Comparison of ENCODE assay signal across 31 cellular contexts in genomic region chr9:135851748-135852147, GRCh38. TPM values are rescaled to one million over a fixed set of nuclear protein-coding genes. Genes with fewer than 3 reads are reported as not detected.
DNase-seq lines count a peak whose midpoint lies in the region; ATAC-seq, FAIRE-seq and TF ChIP-seq lines count a peak whose summit lies in the region.
"Had no signal": no experiment of that assay in that cellular context is flagged by ENCODE, and none has a peak within 500 bp of the region (broad histone marks: within the 10 kb centered on the region; RNA-seq: fewer than 3 reads in every experiment).

No MANE protein-coding gene starts in this region.

- peaks cover 0 to 10% (median 0%) of the 10 kb centered on the region in 3 donors for H3K36me3 ChIP-seq in pancreas
- H3K36me3 ChIP-seq in thyroid gland = no peaks in the 10 kb centered on the region
- peaks cover 28% of the 10 kb centered on the region for H3K36me3 ChIP-seq in suprapubic skin
- H3K36me3 ChIP-seq: SJSA1 had no signal

- peak; percentile 91 for ATAC-seq in foreskin keratinocyte
- peak in 3 of 4 donors; percentile 36 to 88 (median 86) for ATAC-seq in pancreas
- no peak for ATAC-seq in GM18858 (IDR thresholded peaks at IDR 0.05; ENCODE audit: unreplicated experiment)
- ATAC-seq: gastrocnemius medialis, left cardiac atrium had no signal

- H3K27ac ChIP-seq in foreskin keratinocyte = no peak overlapping the region
- H3K27ac ChIP-seq in pancreas = no peak overlapping the region
- no peak overlapping the region for H3K27ac ChIP-seq in thyroid gland
- H3K27ac ChIP-seq in suprapubic skin = no peak overlapping the region
- H3K27ac ChIP-seq: 22Rv1, gastrocnemius medialis, SJSA1, skin epidermis had no signal

- 91 to 92% methylated on average over 16 of the region's 16 CpGs for WGBS in pancreas, 2 donors
- WGBS in thyroid gland, 2 donors = 85 to 90% methylated on average over 16 of the region's 16 CpGs
- 71% methylated on average over 16 of the region's 16 CpGs for WGBS in suprapubic skin

- no peaks in the 10 kb centered on the region for H3K9me3 ChIP-seq in pancreas
- no peaks in the 10 kb centered on the region for H3K9me3 ChIP-seq in thyroid gland
- H3K9me3 ChIP-seq in suprapubic skin = no peaks in the 10 kb centered on the region
- H3K9me3 ChIP-seq: gastrocnemius medialis, SJSA1 had no signal

- TF ChIP-seq CTCF in foreskin keratinocyte (conservative IDR thresholded peaks at IDR 0.05) = no peak
- TF ChIP-seq CTCF in pancreas (IDR thresholded peaks at IDR 0.05) = no peak
- TF ChIP-seq CTCF in thyroid gland (IDR thresholded peaks at IDR 0.05) = no peak
- no peak for TF ChIP-seq CTCF in suprapubic skin (IDR thresholded peaks at IDR 0.05)

- no peak for TF ChIP-seq POLR2A in thyroid gland (IDR thresholded peaks at IDR 0.05)
- no peak for TF ChIP-seq POLR2A in suprapubic skin (IDR thresholded peaks at IDR 0.05)

- H3K27me3 ChIP-seq in foreskin keratinocyte (no peaks in the 10 kb centered on the region), pancreas (no peaks in the 10 kb centered on the region), thyroid gland (no peaks in the 10 kb centered on the region), suprapubic skin (no peaks in the 10 kb centered on the region)
- H3K27me3 ChIP-seq: gastrocnemius medialis, SJSA1 had no signal

- no peak for FAIRE-seq in pancreas (lab: Jason Lieb, UNC)
- FAIRE-seq: endometrium, GM19239, H54, urothelium cell line had no signal

- H3K4me1 ChIP-seq in foreskin keratinocyte = no peaks in the 10 kb centered on the region
- H3K4me1 ChIP-seq in pancreas = no peaks in the 10 kb centered on the region
- H3K4me1 ChIP-seq in thyroid gland = no peaks in the 10 kb centered on the region
- H3K4me1 ChIP-seq in suprapubic skin = no peaks in the 10 kb centered on the region
- H3K4me1 ChIP-seq: gastrocnemius medialis, SJSA1 had no signal

- peak; percentile 52 for DNase-seq in NCI-H510A treated with DMSO at 0.1 percent for 48 hours (lab: John Stamatoyannopoulos, UW)
- no peak for DNase-seq in NCI-H510A (lab: John Stamatoyannopoulos, UW)
- peak; percentile 44 for DNase-seq in SW480 (ENCODE audit: low spot score)
- DNase-seq in foreskin keratinocyte = peak; percentile 24 to 47
- DNase-seq in pancreas = peak in 1 of 6 donors; percentile 10
- DNase-seq in thyroid gland = no peak
- no peak for DNase-seq in suprapubic skin (ENCODE audit: low spot score in 2 of 2)
- DNase-seq: activated CD4-positive, alpha-beta T cell treated with anti-CD3 and anti-CD28 coated beads, Interleukin-2, amount 10 ng/mL, durations not matched to agents 7 days and 5 days; activated effector memory CD4-positive, alpha-beta T cell treated with anti-CD3 and anti-CD28 coated beads, Interleukin-2, amount 50 U/mL, for 16 hours; activated T-cell treated with anti-CD3 and anti-CD28 coated beads, Interleukin-2, amount 50 U/mL, for 1 hour; C1 segment of cervical spinal cord; Calu3; DND-41; gastrocnemius medialis; GF-D8; Kasumi-1; left cardiac atrium; mammary epithelial cell; NCI-H2029 treated with DMSO at 0.1 percent for 48 hours; NCI-H2227 treated with DMSO at 0.1 percent for 48 hours; NCI-H82; RPMI8226; stimulated activated naive CD4-positive, alpha-beta T cell treated with Interleukin-2 at 50 U/mL for 16 hours had no signal

- H3K4me3 ChIP-seq in pancreas (no peak overlapping the region), thyroid gland (replicated peaks in 1 of 3) (no peak overlapping the region), suprapubic skin (no peak overlapping the region)
- H3K4me3 ChIP-seq: gastrocnemius medialis, SJSA1, skin epidermis had no signal

- no peak for TF ChIP-seq EP300 in suprapubic skin (IDR thresholded peaks at IDR 0.05)

- intact Hi-C loops in pancreas (cut with DNase I) (no loop called here), thyroid gland (cut with DNase I) (no loop called here)

RNA-seq across cellular contexts. Expression of gene CAMSAP1, which starts 55.6 kb away (rescaled TPM):
- total RNA-seq in foreskin keratinocyte (17.5 and 20.1 TPM in 2 replicates), pancreas (10 to 100 TPM; 11.6 to 20.1 (median 13.4) TPM), thyroid gland (10 to 100 TPM; 11.8 to 23.4 (median 19.9) TPM), suprapubic skin (10 to 100 TPM; 42.0 to 58.3 (median 54.9) TPM)
- polyA plus RNA-seq in foreskin keratinocyte (3.5 and 4.4 TPM in 2 replicates), pancreas (1 to 10 TPM; 3.8 to 4.0 TPM)

Comparison
In these comparisons a context has a peak if more than half of its experiments do, and no peak if none do; other contexts are left out.
1. DNase-seq: peak in NCI-H510A treated with DMSO at 0.1 percent for 48 hours (single experiment), SW480 (single experiment) and foreskin keratinocyte (2 of 2); none in NCI-H510A (single experiment), thyroid gland (0 of 2) and suprapubic skin (0 of 2).